In the genomic region with DNA sequence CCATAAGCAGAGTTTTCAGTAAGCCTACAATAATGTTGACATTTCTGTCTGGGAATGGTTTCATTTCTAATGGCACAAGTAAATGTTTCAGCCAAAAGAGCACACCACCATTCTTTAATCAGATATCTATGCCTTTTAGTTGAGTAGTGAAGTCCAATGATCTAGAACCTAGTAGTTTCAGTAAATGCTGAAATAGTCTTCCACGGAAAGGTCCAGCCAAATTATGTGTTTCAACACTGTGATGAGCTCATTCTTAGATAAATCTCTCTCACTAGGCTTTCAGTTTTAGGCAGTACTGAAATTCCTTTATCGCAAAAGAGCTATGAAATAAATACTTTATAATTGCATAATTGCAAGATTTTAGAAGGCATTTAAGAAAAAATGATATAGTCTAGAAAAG, we compare ENCODE assay signal across 2 cellular contexts.
TF ChIP-seq lines count a peak whose summit lies in the region.

No MANE protein-coding gene starts in this region.

TF ChIP-seq in liver, 16 proteins besides CTCF, POLR2A, EP300 and RAD21:
- TF ChIP-seq, protein P1, sequence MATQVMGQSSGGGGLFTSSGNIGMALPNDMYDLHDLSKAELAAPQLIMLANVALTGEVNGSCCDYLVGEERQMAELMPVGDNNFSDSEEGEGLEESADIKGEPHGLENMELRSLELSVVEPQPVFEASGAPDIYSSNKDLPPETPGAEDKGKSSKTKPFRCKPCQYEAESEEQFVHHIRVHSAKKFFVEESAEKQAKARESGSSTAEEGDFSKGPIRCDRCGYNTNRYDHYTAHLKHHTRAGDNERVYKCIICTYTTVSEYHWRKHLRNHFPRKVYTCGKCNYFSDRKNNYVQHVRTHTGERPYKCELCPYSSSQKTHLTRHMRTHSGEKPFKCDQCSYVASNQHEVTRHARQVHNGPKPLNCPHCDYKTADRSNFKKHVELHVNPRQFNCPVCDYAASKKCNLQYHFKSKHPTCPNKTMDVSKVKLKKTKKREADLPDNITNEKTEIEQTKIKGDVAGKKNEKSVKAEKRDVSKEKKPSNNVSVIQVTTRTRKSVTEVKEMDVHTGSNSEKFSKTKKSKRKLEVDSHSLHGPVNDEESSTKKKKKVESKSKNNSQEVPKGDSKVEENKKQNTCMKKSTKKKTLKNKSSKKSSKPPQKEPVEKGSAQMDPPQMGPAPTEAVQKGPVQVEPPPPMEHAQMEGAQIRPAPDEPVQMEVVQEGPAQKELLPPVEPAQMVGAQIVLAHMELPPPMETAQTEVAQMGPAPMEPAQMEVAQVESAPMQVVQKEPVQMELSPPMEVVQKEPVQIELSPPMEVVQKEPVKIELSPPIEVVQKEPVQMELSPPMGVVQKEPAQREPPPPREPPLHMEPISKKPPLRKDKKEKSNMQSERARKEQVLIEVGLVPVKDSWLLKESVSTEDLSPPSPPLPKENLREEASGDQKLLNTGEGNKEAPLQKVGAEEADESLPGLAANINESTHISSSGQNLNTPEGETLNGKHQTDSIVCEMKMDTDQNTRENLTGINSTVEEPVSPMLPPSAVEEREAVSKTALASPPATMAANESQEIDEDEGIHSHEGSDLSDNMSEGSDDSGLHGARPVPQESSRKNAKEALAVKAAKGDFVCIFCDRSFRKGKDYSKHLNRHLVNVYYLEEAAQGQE (IDR thresholded peaks at IDR 0.05) = peak; percentile 87
- TF ChIP-seq HNF4A (conservative IDR thresholded peaks at IDR 0.05) (peak in 1 of 2 donors; percentile 87), SP1 (IDR thresholded peaks at IDR 0.05) (no peak), HNF4G (IDR thresholded peaks at IDR 0.05) (no peak), JUND (IDR thresholded peaks at IDR 0.05) (peak in 1 of 2 donors; percentile 98), NR2F2 (IDR thresholded peaks at IDR 0.05) (no peak), YY1 (IDR thresholded peaks at IDR 0.05) (peak; percentile 75), FOXA1 (IDR thresholded peaks at IDR 0.05) (peak; percentile 34), TAF1 (conservative IDR thresholded peaks at IDR 0.05) (no peak), EGR1 (IDR thresholded peaks at IDR 0.05; ENCODE audit: low read depth in 2 of 2) (no peak), RXRA (IDR thresholded peaks at IDR 0.05) (peak in 1 of 2 donors; percentile 76), FOXA2 (IDR thresholded peaks at IDR 0.05) (peak; percentile 51), GABPA (IDR thresholded peaks at IDR 0.05 in 1 of 2, conservative IDR thresholded peaks at IDR 0.05 in 1 of 2) (no peak)
- TF ChIP-seq, protein P2, sequence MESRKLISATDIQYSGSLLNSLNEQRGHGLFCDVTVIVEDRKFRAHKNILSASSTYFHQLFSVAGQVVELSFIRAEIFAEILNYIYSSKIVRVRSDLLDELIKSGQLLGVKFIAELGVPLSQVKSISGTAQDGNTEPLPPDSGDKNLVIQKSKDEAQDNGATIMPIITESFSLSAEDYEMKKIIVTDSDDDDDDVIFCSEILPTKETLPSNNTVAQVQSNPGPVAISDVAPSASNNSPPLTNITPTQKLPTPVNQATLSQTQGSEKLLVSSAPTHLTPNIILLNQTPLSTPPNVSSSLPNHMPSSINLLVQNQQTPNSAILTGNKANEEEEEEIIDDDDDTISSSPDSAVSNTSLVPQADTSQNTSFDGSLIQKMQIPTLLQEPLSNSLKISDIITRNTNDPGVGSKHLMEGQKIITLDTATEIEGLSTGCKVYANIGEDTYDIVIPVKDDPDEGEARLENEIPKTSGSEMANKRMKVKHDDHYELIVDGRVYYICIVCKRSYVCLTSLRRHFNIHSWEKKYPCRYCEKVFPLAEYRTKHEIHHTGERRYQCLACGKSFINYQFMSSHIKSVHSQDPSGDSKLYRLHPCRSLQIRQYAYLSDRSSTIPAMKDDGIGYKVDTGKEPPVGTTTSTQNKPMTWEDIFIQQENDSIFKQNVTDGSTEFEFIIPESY (IDR thresholded peaks at IDR 0.05) = peak; percentile 67
- TF ChIP-seq, protein P3, sequence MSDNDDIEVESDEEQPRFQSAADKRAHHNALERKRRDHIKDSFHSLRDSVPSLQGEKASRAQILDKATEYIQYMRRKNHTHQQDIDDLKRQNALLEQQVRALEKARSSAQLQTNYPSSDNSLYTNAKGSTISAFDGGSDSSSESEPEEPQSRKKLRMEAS (IDR thresholded peaks at IDR 0.05) = peak; percentile 63
- TF ChIP-seq, protein P4, sequence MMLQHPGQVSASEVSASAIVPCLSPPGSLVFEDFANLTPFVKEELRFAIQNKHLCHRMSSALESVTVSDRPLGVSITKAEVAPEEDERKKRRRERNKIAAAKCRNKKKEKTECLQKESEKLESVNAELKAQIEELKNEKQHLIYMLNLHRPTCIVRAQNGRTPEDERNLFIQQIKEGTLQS (IDR thresholded peaks at IDR 0.05) = no peak

TF ChIP-seq in HepG2, 621 proteins besides CTCF, POLR2A, EP300 and RAD21:
- TF ChIP-seq FOXK1 (CRISPR knock-in tag; IDR thresholded peaks at IDR 0.05; ENCODE audit: borderline replicate concordance, low read depth) (no peak), RBM39 (IDR thresholded peaks at IDR 0.05; ENCODE audit: low read depth, low read length, poor library complexity, severe bottlenecking) (no peak), ZFP62 (CRISPR knock-in tag; IDR thresholded peaks at IDR 0.05) (no peak), ARID2 (CRISPR knock-in tag; IDR thresholded peaks at IDR 0.05; ENCODE audit: borderline replicate concordance) (no peak), ZNF543 (CRISPR knock-in tag; IDR thresholded peaks at IDR 0.05) (no peak), ZSCAN21 (CRISPR knock-in tag; IDR thresholded peaks at IDR 0.05; ENCODE audit: borderline replicate concordance) (no peak), JDP2 (CRISPR knock-in tag; IDR thresholded peaks at IDR 0.05; ENCODE audit: borderline replicate concordance) (no peak)
- TF ChIP-seq, protein P5, sequence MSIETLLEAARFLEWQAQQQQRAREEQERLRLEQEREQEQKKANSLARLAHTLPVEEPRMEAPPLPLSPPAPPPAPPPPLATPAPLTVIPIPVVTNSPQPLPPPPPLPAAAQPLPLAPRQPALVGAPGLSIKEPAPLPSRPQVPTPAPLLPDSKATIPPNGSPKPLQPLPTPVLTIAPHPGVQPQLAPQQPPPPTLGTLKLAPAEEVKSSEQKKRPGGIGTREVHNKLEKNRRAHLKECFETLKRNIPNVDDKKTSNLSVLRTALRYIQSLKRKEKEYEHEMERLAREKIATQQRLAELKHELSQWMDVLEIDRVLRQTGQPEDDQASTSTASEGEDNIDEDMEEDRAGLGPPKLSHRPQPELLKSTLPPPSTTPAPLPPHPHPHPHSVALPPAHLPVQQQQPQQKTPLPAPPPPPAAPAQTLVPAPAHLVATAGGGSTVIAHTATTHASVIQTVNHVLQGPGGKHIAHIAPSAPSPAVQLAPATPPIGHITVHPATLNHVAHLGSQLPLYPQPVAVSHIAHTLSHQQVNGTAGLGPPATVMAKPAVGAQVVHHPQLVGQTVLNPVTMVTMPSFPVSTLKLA (IDR thresholded peaks at IDR 0.05) = no peak
TF ChIP-seq in HepG2: peak in this region for 0.
